In the genomic region with DNA sequence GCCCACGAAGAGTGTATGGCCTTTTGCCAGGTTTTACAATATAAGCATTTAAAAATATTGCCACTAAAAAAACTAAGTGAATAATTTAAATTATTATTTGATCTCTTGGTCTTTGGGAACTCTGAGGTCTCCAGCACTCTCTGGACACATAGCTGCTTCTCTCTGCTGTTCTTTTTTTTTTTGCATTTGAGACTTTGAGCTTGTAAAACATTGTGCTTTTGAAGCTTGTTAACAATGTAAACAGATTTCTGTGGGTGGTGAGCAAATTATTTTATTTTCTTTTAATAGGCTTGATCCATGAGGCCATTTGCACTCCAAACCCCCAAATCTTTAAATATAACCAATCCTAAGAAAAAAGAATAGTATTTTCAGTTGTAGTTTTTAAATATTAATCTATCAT, we compare ENCODE assay signal across 1 cellular context.
A peak's percentile ranks its signal among the peaks of the same experiment; 100 is the strongest.
TF ChIP-seq lines count a peak whose summit lies in the region.

No MANE protein-coding gene starts in this region.

TF ChIP-seq in HepG2, 621 proteins besides CTCF, POLR2A, EP300 and RAD21 (continued from another document):
- TF ChIP-seq, protein P1, sequence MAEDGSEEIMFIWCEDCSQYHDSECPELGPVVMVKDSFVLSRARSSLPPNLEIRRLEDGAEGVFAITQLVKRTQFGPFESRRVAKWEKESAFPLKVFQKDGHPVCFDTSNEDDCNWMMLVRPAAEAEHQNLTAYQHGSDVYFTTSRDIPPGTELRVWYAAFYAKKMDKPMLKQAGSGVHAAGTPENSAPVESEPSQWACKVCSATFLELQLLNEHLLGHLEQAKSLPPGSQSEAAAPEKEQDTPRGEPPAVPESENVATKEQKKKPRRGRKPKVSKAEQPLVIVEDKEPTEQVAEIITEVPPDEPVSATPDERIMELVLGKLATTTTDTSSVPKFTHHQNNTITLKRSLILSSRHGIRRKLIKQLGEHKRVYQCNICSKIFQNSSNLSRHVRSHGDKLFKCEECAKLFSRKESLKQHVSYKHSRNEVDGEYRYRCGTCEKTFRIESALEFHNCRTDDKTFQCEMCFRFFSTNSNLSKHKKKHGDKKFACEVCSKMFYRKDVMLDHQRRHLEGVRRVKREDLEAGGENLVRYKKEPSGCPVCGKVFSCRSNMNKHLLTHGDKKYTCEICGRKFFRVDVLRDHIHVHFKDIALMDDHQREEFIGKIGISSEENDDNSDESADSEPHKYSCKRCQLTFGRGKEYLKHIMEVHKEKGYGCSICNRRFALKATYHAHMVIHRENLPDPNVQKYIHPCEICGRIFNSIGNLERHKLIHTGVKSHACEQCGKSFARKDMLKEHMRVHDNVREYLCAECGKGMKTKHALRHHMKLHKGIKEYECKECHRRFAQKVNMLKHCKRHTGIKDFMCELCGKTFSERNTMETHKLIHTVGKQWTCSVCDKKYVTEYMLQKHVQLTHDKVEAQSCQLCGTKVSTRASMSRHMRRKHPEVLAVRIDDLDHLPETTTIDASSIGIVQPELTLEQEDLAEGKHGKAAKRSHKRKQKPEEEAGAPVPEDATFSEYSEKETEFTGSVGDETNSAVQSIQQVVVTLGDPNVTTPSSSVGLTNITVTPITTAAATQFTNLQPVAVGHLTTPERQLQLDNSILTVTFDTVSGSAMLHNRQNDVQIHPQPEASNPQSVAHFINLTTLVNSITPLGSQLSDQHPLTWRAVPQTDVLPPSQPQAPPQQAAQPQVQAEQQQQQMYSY (CRISPR knock-in tag; IDR thresholded peaks at IDR 0.05) = no peak
- TF ChIP-seq FOXA3 (CRISPR knock-in tag; IDR thresholded peaks at IDR 0.05) = 0 out of 2 replicates have a peak, but pooled peaks have one; percentile 9
- TF ChIP-seq, protein P2, sequence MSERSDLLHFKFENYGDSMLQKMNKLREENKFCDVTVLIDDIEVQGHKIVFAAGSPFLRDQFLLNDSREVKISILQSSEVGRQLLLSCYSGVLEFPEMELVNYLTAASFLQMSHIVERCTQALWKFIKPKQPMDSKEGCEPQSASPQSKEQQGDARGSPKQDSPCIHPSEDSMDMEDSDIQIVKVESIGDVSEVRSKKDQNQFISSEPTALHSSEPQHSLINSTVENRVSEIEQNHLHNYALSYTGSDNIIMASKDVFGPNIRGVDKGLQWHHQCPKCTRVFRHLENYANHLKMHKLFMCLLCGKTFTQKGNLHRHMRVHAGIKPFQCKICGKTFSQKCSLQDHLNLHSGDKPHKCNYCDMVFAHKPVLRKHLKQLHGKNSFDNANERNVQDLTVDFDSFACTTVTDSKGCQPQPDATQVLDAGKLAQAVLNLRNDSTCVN (CRISPR knock-in tag; IDR thresholded peaks at IDR 0.05; ENCODE audit: borderline replicate concordance) = no peak
- TF ChIP-seq FIP1L1 (IDR thresholded peaks at IDR 0.05; ENCODE audit: borderline replicate concordance, insufficient read depth, low read depth, low read length) = no peak
- TF ChIP-seq, protein P3, sequence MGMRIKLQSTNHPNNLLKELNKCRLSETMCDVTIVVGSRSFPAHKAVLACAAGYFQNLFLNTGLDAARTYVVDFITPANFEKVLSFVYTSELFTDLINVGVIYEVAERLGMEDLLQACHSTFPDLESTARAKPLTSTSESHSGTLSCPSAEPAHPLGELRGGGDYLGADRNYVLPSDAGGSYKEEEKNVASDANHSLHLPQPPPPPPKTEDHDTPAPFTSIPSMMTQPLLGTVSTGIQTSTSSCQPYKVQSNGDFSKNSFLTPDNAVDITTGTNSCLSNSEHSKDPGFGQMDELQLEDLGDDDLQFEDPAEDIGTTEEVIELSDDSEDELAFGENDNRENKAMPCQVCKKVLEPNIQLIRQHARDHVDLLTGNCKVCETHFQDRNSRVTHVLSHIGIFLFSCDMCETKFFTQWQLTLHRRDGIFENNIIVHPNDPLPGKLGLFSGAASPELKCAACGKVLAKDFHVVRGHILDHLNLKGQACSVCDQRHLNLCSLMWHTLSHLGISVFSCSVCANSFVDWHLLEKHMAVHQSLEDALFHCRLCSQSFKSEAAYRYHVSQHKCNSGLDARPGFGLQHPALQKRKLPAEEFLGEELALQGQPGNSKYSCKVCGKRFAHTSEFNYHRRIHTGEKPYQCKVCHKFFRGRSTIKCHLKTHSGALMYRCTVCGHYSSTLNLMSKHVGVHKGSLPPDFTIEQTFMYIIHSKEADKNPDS (CRISPR knock-in tag; IDR thresholded peaks at IDR 0.05) = no peak
